ENCODE assay signal across 24 cellular contexts in the genomic region with DNA sequence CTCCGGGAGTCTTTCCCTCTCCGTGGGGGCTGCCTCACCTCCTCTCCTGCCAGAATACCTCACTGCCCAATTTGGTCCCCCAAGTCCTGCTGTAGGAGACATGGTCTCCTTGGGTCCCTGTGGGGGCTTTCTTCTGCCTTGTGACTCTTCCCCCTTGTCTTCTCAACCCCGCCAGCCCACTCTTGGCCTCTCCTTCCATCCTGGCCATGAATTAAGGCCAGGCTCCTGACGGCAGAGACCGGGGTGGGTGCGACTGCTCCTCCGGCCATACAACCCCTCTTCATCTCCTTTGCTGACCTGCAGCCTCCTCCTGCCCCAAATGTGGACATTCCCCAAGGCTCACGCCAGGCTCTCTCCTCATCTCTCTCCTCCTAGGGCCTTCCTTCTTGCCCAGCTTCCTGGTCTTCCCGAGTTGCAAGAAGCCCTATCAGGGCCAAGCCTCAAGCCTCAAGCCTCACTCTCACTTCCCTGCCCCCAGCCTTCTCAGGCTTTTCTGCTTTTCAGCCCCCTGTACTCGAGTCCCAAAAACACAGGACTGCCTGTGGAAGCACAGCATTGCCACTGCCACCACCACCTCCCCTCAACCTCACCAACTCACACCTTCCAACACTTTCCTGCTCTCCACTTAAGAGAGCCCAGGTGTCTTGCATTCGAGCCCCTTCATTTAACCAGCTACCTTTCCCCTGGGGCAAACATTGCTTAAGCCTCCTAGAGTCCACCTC. TPM values are rescaled to one million over a fixed set of nuclear protein-coding genes. Genes with fewer than 3 reads are reported as not detected.
DNase-seq lines count a peak whose midpoint lies in the region; ATAC-seq and TF ChIP-seq lines count a peak whose summit lies in the region.
"Had no signal": no experiment of that assay in that cellular context is flagged by ENCODE, and none has a peak within 500 bp of the region (broad histone marks: within the 10 kb centered on the region; RNA-seq: fewer than 3 reads in every experiment).

No MANE protein-coding gene starts in this region.

- H3K27me3 ChIP-seq in right atrium auricular region, result no peaks in the 10 kb centered on the region
- H3K27me3 ChIP-seq: BLaER1 treated with 17β-estradiol and CSF1 and Interleukin-3, amounts not matched to agents 10 nM and 100 nM had no signal

- DNase-seq in right atrium auricular region (ENCODE audit: low spot score), result peak; percentile 16
- no peak for DNase-seq in left cardiac atrium
- DNase-seq in mesenteric fat pad (ENCODE audit: low spot score), result peak; percentile 51
- peak; percentile 34 for DNase-seq in ureter (ENCODE audit: low spot score)
- no peak for DNase-seq in A172 (ENCODE audit: low spot score)
- DNase-seq: ACHN; AML-193; BE2C; CD4-positive, alpha-beta T cell; CD8-positive, alpha-beta memory T cell; DMS 273 treated with DMSO at 0.1 percent for 48 hours; DMS79; EL; GDM1; H9; HFFc6 had no signal

- no peak for TF ChIP-seq CTCF in right atrium auricular region (IDR thresholded peaks at IDR 0.05)

- no peak overlapping the region for H3K4me3 ChIP-seq in right atrium auricular region
- H3K4me3 ChIP-seq: A549; BLaER1 treated with 17β-estradiol and CSF1 and Interleukin-3, amounts not matched to agents 10 nM and 100 nM; GM12878; GM23338 had no signal

- no peaks in the 10 kb centered on the region for H3K9me3 ChIP-seq in right atrium auricular region
- H3K9me3 ChIP-seq: A549, BE2C had no signal

- H3K36me3 ChIP-seq in right atrium auricular region, result no peaks in the 10 kb centered on the region
- H3K36me3 ChIP-seq: BE2C; BLaER1 treated with 17β-estradiol and CSF1 and Interleukin-3, amounts not matched to agents 10 nM and 100 nM had no signal

- no peaks in the 10 kb centered on the region for H3K4me1 ChIP-seq in right atrium auricular region
- H3K4me1 ChIP-seq: A549; BE2C; BLaER1 treated with 17β-estradiol and CSF1 and Interleukin-3, amounts not matched to agents 10 nM and 100 nM had no signal

- ATAC-seq in left cardiac atrium (no peak), HG02938 (IDR thresholded peaks at IDR 0.05; ENCODE audit: unreplicated experiment) (no peak)
- ATAC-seq: A549, GM12878, GM23338, HCT116 had no signal

- intact Hi-C loops in left cardiac atrium (cut with DNase I), result no loop called here

- no peak overlapping the region for H3K27ac ChIP-seq in right atrium auricular region
- H3K27ac ChIP-seq: 22Rv1; A549; BLaER1 treated with 17β-estradiol and CSF1 and Interleukin-3, amounts not matched to agents 10 nM and 100 nM had no signal

RNA-seq across cellular contexts. Expression of a gene that starts 1.3 kb away (rescaled TPM):
- total RNA-seq in right atrium auricular region, result not detected
- not detected for total RNA-seq in left cardiac atrium
- total RNA-seq in mesenteric fat pad, result 1.1 TPM
- not detected for total RNA-seq in ureter
- total RNA-seq in A172 (2014; rRNA removed; shearing (Covaris generic)), result not detected in 2 replicates
- total RNA-seq: CD4-positive, alpha-beta T cell; CD8-positive, alpha-beta memory T cell; GM23338; H4; HFFc6 had no signal

RNA-seq across cellular contexts. Expression of a gene that starts 31.3 kb away (rescaled TPM):
- not detected for total RNA-seq in right atrium auricular region
- not detected for total RNA-seq in left cardiac atrium
- 0.90 TPM for total RNA-seq in mesenteric fat pad
- total RNA-seq in ureter, result not detected
- not detected in 2 replicates for total RNA-seq in A172 (2014; rRNA removed; shearing (Covaris generic))
- total RNA-seq: CD4-positive, alpha-beta T cell; CD8-positive, alpha-beta memory T cell; GM23338; H4; H9; HFFc6 had no signal

Comparison
In these comparisons a context has a peak if more than half of its experiments do, and no peak if none do; other contexts are left out.
1. DNase-seq: peak in right atrium auricular region (single experiment), mesenteric fat pad (single experiment) and ureter (single experiment); none in left cardiac atrium (single experiment) and A172 (single experiment).